9 cellular contexts compared by ENCODE assay signal in genomic region chr3:148992635-148993230, GRCh38. TPM values are rescaled to one million over a fixed set of nuclear protein-coding genes. Genes with fewer than 3 reads are reported as not detected.
DNase-seq lines count a peak whose midpoint lies in the region; ATAC-seq and TF ChIP-seq lines count a peak whose summit lies in the region.
"Had no signal": no experiment of that assay in that cellular context is flagged by ENCODE, and none has a peak within 500 bp of the region (broad histone marks: within the 10 kb centered on the region; RNA-seq: fewer than 3 reads in every experiment).

No MANE protein-coding gene starts in this region.

- intact Hi-C loops in OCI-LY7 (cut with micrococcal nuclease; ENCODE audit: unreplicated experiment) (loop anchor here (5.0 kb wide), 3 partner anchors 135 to 1415 kb away; partner anchors contain the start of genes HPS3, RNF13 and TSC22D2), prostate gland (cut with DNase I) (loop anchor here (10.0 kb wide), 1 partner anchor 132 kb away; the partner anchor contains the start of gene HPS3)

- no peak for TF ChIP-seq CTCF in DND-41 (IDR thresholded peaks at IDR 0.05; ENCODE audit: borderline replicate concordance, extremely low read depth, low read length, poor library complexity, severe bottlenecking)
- no peak for TF ChIP-seq CTCF in OCI-LY7 (conservative IDR thresholded peaks at IDR 0.05; ENCODE audit: low read length)
- no peak for TF ChIP-seq CTCF in epithelial cell of proximal tubule (conservative IDR thresholded peaks at IDR 0.05; ENCODE audit: low read depth, low read length)
- no peak for TF ChIP-seq CTCF in prostate gland (IDR thresholded peaks at IDR 0.05)
- TF ChIP-seq CTCF in GM13976 (IDR thresholded peaks at IDR 0.05; ENCODE audit: borderline replicate concordance, control extremely low read depth, extremely low read depth, insufficient read depth, missing control alignments) = no peak

- H3K9ac ChIP-seq in DND-41 (ENCODE audit: low read depth, low read length) (no peak overlapping the region), neuronal stem cell (ENCODE audit: low read depth, low read length, poor library complexity) (no peak overlapping the region)

- H3K79me2 ChIP-seq in DND-41 (ENCODE audit: insufficient read depth, low read length) (no peaks in the 10 kb centered on the region), OCI-LY7 (ENCODE audit: insufficient read depth, low read depth, low read length) (peaks cover 4% of the 10 kb centered on the region; the same call in 1 of the 2 replicates)

- no peak overlapping the region for H3K23ac ChIP-seq in neuronal stem cell (ENCODE audit: low read depth, low read length, poor library complexity)

- 86% methylated on average over 10 of the region's 10 CpGs for WGBS in prostate gland
- no CpG with 5 or more reads among the region's 10 CpGs for WGBS in neuronal stem cell (ENCODE audit: extremely low coverage in 2 of 2, insufficient read length in 2 of 2, insufficient replicate concordance in 1 of 2), 2 donors

- CTCF ChIA-PET in OCI-LY7 (lab: Charles Lee; ENCODE audit: unreplicated experiment) = no interaction called here

- H3K27ac ChIP-seq in DND-41 (ENCODE audit: low read length) (no peak overlapping the region), OCI-LY7 (ENCODE audit: low read depth, low read length, poor library complexity, severe bottlenecking) (no peak overlapping the region), prostate gland (peak overlapping the region; percentile 87 to 93), neuronal stem cell (replicated peaks; ENCODE audit: low read length) (no peak overlapping the region)

- no peak overlapping the region for H3K4me3 ChIP-seq in DND-41 (ENCODE audit: low read depth in 1 of 2, low read length in 2 of 2)
- peak overlapping the region; percentile 81 for H3K4me3 ChIP-seq in OCI-LY7 (ENCODE audit: low read depth, low read length, poor library complexity, severe bottlenecking)
- peak overlapping the region; percentile 88 for H3K4me3 ChIP-seq in epithelial cell of proximal tubule (ENCODE audit: low read depth, low read length)
- peak overlapping the region; percentile 62 to 94 for H3K4me3 ChIP-seq in prostate gland
- peak overlapping the region in 1 of 2 donors; percentile 61 for H3K4me3 ChIP-seq in neuronal stem cell (ENCODE audit: low read length in 2 of 2)

- H3K27me3 ChIP-seq in DND-41 (ENCODE audit: insufficient read depth, low read length, poor library complexity) = no peaks in the 10 kb centered on the region
- no peaks in the 10 kb centered on the region for H3K27me3 ChIP-seq in prostate gland (replicated peaks; ENCODE audit: insufficient read depth)
- peaks cover 0 to 25% (median 3%) of the 10 kb centered on the region in 3 experiments for H3K27me3 ChIP-seq in neuronal stem cell (ENCODE audit: control insufficient read depth in 3 of 3, insufficient read depth in 3 of 3, low read depth in 1 of 3, low read length in 3 of 3)

- TF ChIP-seq POLR2A in prostate gland (IDR thresholded peaks at IDR 0.05) = no peak

- H3K4me1 ChIP-seq in DND-41 (ENCODE audit: insufficient read depth, low read length) = peaks cover 22% of the 10 kb centered on the region
- peaks cover 20% of the 10 kb centered on the region for H3K4me1 ChIP-seq in OCI-LY7 (ENCODE audit: insufficient read depth, low read length, poor library complexity, severe bottlenecking)
- H3K4me1 ChIP-seq in prostate gland (replicated peaks) = no peaks in the 10 kb centered on the region
- H3K4me1 ChIP-seq in neuronal stem cell (ENCODE audit: control insufficient read depth in 2 of 2, insufficient read depth in 1 of 2, low read depth in 1 of 2, low read length in 2 of 2) = peaks cover 0 to 4% of the 10 kb centered on the region in 2 donors

- in situ Hi-C loops in GM13976 (cut with MboI; ENCODE audit: low sequenced_read_pairs, unreplicated experiment) = no loop called here

- ATAC-seq in DND-41 (ENCODE audit: insufficient read depth, low read depth) = no peak

- H3K14ac ChIP-seq in neuronal stem cell (ENCODE audit: low read length) = no peak overlapping the region

- no peaks in the 10 kb centered on the region for H4K20me1 ChIP-seq in DND-41 (ENCODE audit: insufficient read depth, low read length)
- H4K20me1 ChIP-seq in OCI-LY7 (ENCODE audit: insufficient read depth, low read length) = no peaks in the 10 kb centered on the region

- H3K9me3 ChIP-seq in DND-41 (ENCODE audit: insufficient read depth, low read length, severe bottlenecking) (no peaks in the 10 kb centered on the region), OCI-LY7 (ENCODE audit: low read length) (no peaks in the 10 kb centered on the region), prostate gland (no peaks in the 10 kb centered on the region), neuronal stem cell (replicated peaks in 1 of 2; ENCODE audit: control insufficient read depth in 2 of 2, insufficient read depth in 1 of 2, low read depth in 1 of 2, low read length in 2 of 2) (no peaks in the 10 kb centered on the region)

- BruUV-seq in OCI-LY7 (replicated peaks; lab: Mats Ljungman, UMichigan) = TSS peak; percentile 63

- DNase-seq in DND-41 = no peak
- DNase-seq in OCI-LY7 (ENCODE audit: low spot score) = no peak
- no peak for DNase-seq in epithelial cell of proximal tubule (ENCODE audit: low read depth)
- no peak for DNase-seq in prostate gland (ENCODE audit: low spot score)
- no peak for DNase-seq in CD1c-positive myeloid dendritic cell (ENCODE audit: extremely low spot score)
- DNase-seq in NCI-H1436 (lab: John Stamatoyannopoulos, UW) = no peak
- DNase-seq in neuronal stem cell (ENCODE audit: low spot score) = no peak
- DNase-seq in GM13976 (ENCODE audit: low spot score) = no peak
- DNase-seq: NCI-H1694 treated with DMSO at 0.1 percent for 48 hours had no signal

- no peak overlapping the region for H2AK5ac ChIP-seq in neuronal stem cell (ENCODE audit: low read depth, low read length)

- no peaks in the 10 kb centered on the region for H3K9me2 ChIP-seq in OCI-LY7 (ENCODE audit: insufficient read depth, low read length)

- H4K91ac ChIP-seq in neuronal stem cell (ENCODE audit: low read depth, low read length, poor library complexity) = no peak overlapping the region

- 0 out of 2 replicates have a peak overlapping the region, but pooled peaks have one; percentile 81 for H3K4me2 ChIP-seq in DND-41 (ENCODE audit: insufficient read depth, low read length)
- peak overlapping the region; percentile 82 for H3K4me2 ChIP-seq in OCI-LY7 (ENCODE audit: low read length)
- H3K4me2 ChIP-seq in neuronal stem cell (ENCODE audit: insufficient read depth, low read length, poor library complexity, severe bottlenecking) = no peak overlapping the region

- no peak overlapping the region for H2AFZ ChIP-seq in DND-41 (ENCODE audit: low read depth, low read length)
- no peak overlapping the region; the same call in 1 of the 2 replicates for H2AFZ ChIP-seq in OCI-LY7 (ENCODE audit: low read length)
- H2AFZ ChIP-seq in neuronal stem cell (ENCODE audit: low read length) = no peak overlapping the region

- no peak overlapping the region for H2BK120ac ChIP-seq in neuronal stem cell (ENCODE audit: low read depth, low read length)

- no peak overlapping the region for H2BK15ac ChIP-seq in neuronal stem cell (ENCODE audit: low read length)

- H2BK5ac ChIP-seq in neuronal stem cell (ENCODE audit: low read length) = no peak overlapping the region

- no peak overlapping the region for H3K18ac ChIP-seq in neuronal stem cell (ENCODE audit: low read length)

- no peaks in the 10 kb centered on the region for H3K36me3 ChIP-seq in DND-41 (ENCODE audit: insufficient read depth, low read length)
- H3K36me3 ChIP-seq in OCI-LY7 (ENCODE audit: insufficient read depth, low read length) = peaks cover 37% of the 10 kb centered on the region
- H3K36me3 ChIP-seq in prostate gland = no peaks in the 10 kb centered on the region
- peaks cover 0 to 3% of the 10 kb centered on the region in 2 donors for H3K36me3 ChIP-seq in neuronal stem cell (replicated peaks in 1 of 2; ENCODE audit: control insufficient read depth in 2 of 2, insufficient read depth in 2 of 2, low read length in 2 of 2)

- H2BK12ac ChIP-seq in neuronal stem cell (ENCODE audit: low read length) = no peak overlapping the region

- H3K4ac ChIP-seq in neuronal stem cell (ENCODE audit: low read length) = no peak overlapping the region

- H3K79me1 ChIP-seq in neuronal stem cell (ENCODE audit: low read depth, low read length) = no peaks in the 10 kb centered on the region

- H4K8ac ChIP-seq in neuronal stem cell (ENCODE audit: low read depth, low read length) = no peak overlapping the region

- POLR2A ChIA-PET in OCI-LY7 (lab: Charles Lee) = interaction anchor here (0.7 to 1.9 kb wide), 11 partner anchors 8 to 137 kb away, joined by 3 to 8 read pairs (median 4); partner anchors contain the start of gene HPS3

RNA-seq across cellular contexts. Expression of gene GYG1, which starts 1.4 kb away (rescaled TPM):
- total RNA-seq in OCI-LY7 (2014; rRNA removed; shearing (Covaris generic)) = 9.6 and 11.5 TPM in 2 replicates
- total RNA-seq in OCI-LY7 (2022) (53.6 and 54.5 TPM in 2 replicates), epithelial cell of proximal tubule (18.0 and 40.8 TPM in 2 replicates), prostate gland (10 to 100 TPM; 37.4 to 69.5 TPM)
- 20.6 TPM for polyA plus RNA-seq in neuronal stem cell (2013, experiment 1 of 2)
- polyA plus RNA-seq in neuronal stem cell (2013, experiment 2 of 2) = 19.6 TPM

Comparison
In these comparisons a context has a peak if more than half of its experiments do, and no peak if none do; other contexts are left out.
1. H3K27ac ChIP-seq: peak in prostate gland (2 of 2); none in DND-41 (single experiment), OCI-LY7 (single experiment) and neuronal stem cell (single experiment).
2. H3K4me3 ChIP-seq: peak in OCI-LY7 (single experiment), epithelial cell of proximal tubule (single experiment) and prostate gland (2 of 2); none in DND-41 (0 of 2).